In genomic region chr11:61041755-61042518, GRCh38 we compare ENCODE assay signal across 8 cellular contexts.
DNase-seq lines count a peak whose midpoint lies in the region; ATAC-seq and TF ChIP-seq lines count a peak whose summit lies in the region.

No MANE protein-coding gene starts in this region.

- H3K27me3 Mint-ChIP-seq in T-cell, result no peaks in the 10 kb centered on the region
- H3K27me3 Mint-ChIP-seq in stimulated activated naive CD8-positive, alpha-beta T cell treated with anti-CD3 and anti-CD28 coated beads, Interleukin-15, Interleukin-2, amounts not matched to agents 100 ng/mL and 50 ng/mL, for 24 hours, result no peaks in the 10 kb centered on the region

- DNase-seq in COLO668 (lab: John Stamatoyannopoulos, UW; ENCODE audit: unreplicated experiment) (peak; percentile 20), T-cell (peak; percentile 69 to 97 (median 89)), ascending aorta (ENCODE audit: low spot score in 2 of 2) (no peak)

- no peaks in the 10 kb centered on the region for H3K36me3 ChIP-seq in KOPT-K1 (ENCODE audit: insufficient read depth, low read length)
- no peaks in the 10 kb centered on the region for H3K36me3 ChIP-seq in mesodermal cell (ENCODE audit: control insufficient read depth, insufficient read depth, low read length)
- no peaks in the 10 kb centered on the region for H3K36me3 ChIP-seq in ascending aorta

- ATAC-seq in GM21423 (IDR thresholded peaks at IDR 0.05; ENCODE audit: unreplicated experiment) (peak; percentile 86), T-cell (replicated peaks in 1 of 4) (peak; percentile 97 to 100 (median 99))

- no peak for TF ChIP-seq CTCF in ascending aorta (IDR thresholded peaks at IDR 0.05)

- H3K9me3 Mint-ChIP-seq in T-cell, result no peaks in the 10 kb centered on the region
- H3K9me3 Mint-ChIP-seq in stimulated activated naive CD8-positive, alpha-beta T cell treated with anti-CD3 and anti-CD28 coated beads, Interleukin-15, Interleukin-2, amounts not matched to agents 100 ng/mL and 50 ng/mL, for 24 hours, result no peaks in the 10 kb centered on the region

- peak overlapping the region; percentile 94 to 97 for H3K27ac Mint-ChIP-seq in T-cell
- peak overlapping the region; percentile 92 for H3K27ac Mint-ChIP-seq in stimulated activated naive CD8-positive, alpha-beta T cell treated with anti-CD3 and anti-CD28 coated beads, Interleukin-15, Interleukin-2, amounts not matched to agents 100 ng/mL and 50 ng/mL, for 24 hours

- POLR2A ChIA-PET in T-cell (lab: Charles Lee), result interaction anchor here (0.6 to 2.4 kb wide), 32 partner anchors 9 to 86 kb away, joined by 3 to 21 read pairs (median 4); partner anchors contain the start of gene CD6 (in 1 of the 2)

- H3K27me3 ChIP-seq in ascending aorta, result no peaks in the 10 kb centered on the region

- H3K4me3 ChIP-seq in mesodermal cell (ENCODE audit: extremely low read depth, insufficient read depth, low read length, poor library complexity, severe bottlenecking) (no peak overlapping the region), ascending aorta (no peak overlapping the region)

- CTCF ChIA-PET in T-cell (lab: Charles Lee), result interaction anchor here (0.6 to 2.3 kb wide), 21 partner anchors 16 to 130 kb away, joined by 3 to 13 read pairs (median 4); partner anchors contain the start of genes CD6 (in 1 of the 2) and TMEM109 (in 1 of the 2)

- H3K4me1 ChIP-seq in mesodermal cell (ENCODE audit: control insufficient read depth, insufficient read depth, low read length, poor library complexity, severe bottlenecking) (peaks cover 7% of the 10 kb centered on the region), ascending aorta (no peaks in the 10 kb centered on the region)

- H3K36me3 Mint-ChIP-seq in T-cell, result peaks cover 2% of the 10 kb centered on the region
- H3K36me3 Mint-ChIP-seq in stimulated activated naive CD8-positive, alpha-beta T cell treated with anti-CD3 and anti-CD28 coated beads, Interleukin-15, Interleukin-2, amounts not matched to agents 100 ng/mL and 50 ng/mL, for 24 hours (ENCODE audit: low read depth), result peaks cover 34% of the 10 kb centered on the region

- no peaks in the 10 kb centered on the region for H3K9me3 ChIP-seq in KOPT-K1 (ENCODE audit: insufficient read depth, low read length, poor library complexity, severe bottlenecking)
- H3K9me3 ChIP-seq in mesodermal cell (ENCODE audit: control insufficient read depth, low read length), result no peaks in the 10 kb centered on the region
- no peaks in the 10 kb centered on the region for H3K9me3 ChIP-seq in ascending aorta

- peak overlapping the region; percentile 99 for H3K27ac ChIP-seq in KOPT-K1 (ENCODE audit: low read depth, low read length, poor library complexity, severe bottlenecking)
- peak overlapping the region; percentile 64 for H3K27ac ChIP-seq in angular gyrus (ENCODE audit: low read depth, low read length)
- H3K27ac ChIP-seq in mesodermal cell (ENCODE audit: low read depth, low read length, severe bottlenecking), result peak overlapping the region; percentile 68
- no peak overlapping the region for H3K27ac ChIP-seq in ascending aorta

- 57 to 61% methylated on average over 12 to 14 of the region's 16 CpGs for WGBS in mesodermal cell (ENCODE audit: insufficient coverage in 2 of 2), 2 experiments

- peaks cover 46 to 62% (median 61%) of the 10 kb centered on the region in 3 donors for H3K4me1 Mint-ChIP-seq in T-cell
- H3K4me1 Mint-ChIP-seq in stimulated activated naive CD8-positive, alpha-beta T cell treated with anti-CD3 and anti-CD28 coated beads, Interleukin-15, Interleukin-2, amounts not matched to agents 100 ng/mL and 50 ng/mL, for 24 hours (ENCODE audit: low read depth), result peaks cover 64% of the 10 kb centered on the region

- peak overlapping the region; percentile 68 to 73 (median 68) for H3K4me3 Mint-ChIP-seq in T-cell
- H3K4me3 Mint-ChIP-seq in stimulated activated naive CD8-positive, alpha-beta T cell treated with anti-CD3 and anti-CD28 coated beads, Interleukin-15, Interleukin-2, amounts not matched to agents 100 ng/mL and 50 ng/mL, for 24 hours, result peak overlapping the region; percentile 68

- intact Hi-C loops in ascending aorta (cut with DNase I), result no loop called here

Comparison
In these comparisons a context has a peak if more than half of its experiments do, and no peak if none do; other contexts are left out.
1. DNase-seq: peak in COLO668 (single experiment) and T-cell (34 of 34); none in ascending aorta (0 of 2).
2. H3K27ac ChIP-seq: peak in KOPT-K1 (single experiment), angular gyrus (single experiment) and mesodermal cell (single experiment); none in ascending aorta (0 of 2).